In genomic region chr22:24424001-24424900, GRCh38 we compare ENCODE assay signal across 8 cellular contexts. TPM values are rescaled to one million over a fixed set of nuclear protein-coding genes. Genes with fewer than 3 reads are reported as not detected.
DNase-seq lines count a peak whose midpoint lies in the region; ATAC-seq, FAIRE-seq and TF ChIP-seq lines count a peak whose summit lies in the region.

No MANE protein-coding gene starts in this region.

- no peak for TF ChIP-seq POLR2A in endothelial cell of umbilical vein (IDR thresholded peaks at IDR 0.05; ENCODE audit: low read depth, low read length)

- POLR2A ChIA-PET in HEK293 (lab: Yijun Ruan, JAX) (no interaction called here), endothelial cell of umbilical vein (lab: Charles Lee) (no interaction called here)
- POLR2A ChIA-PET in activated CD4-positive, alpha-beta T cell treated with anti-CD3 and anti-CD28 coated beads, Interleukin-2, amount 10 ng/mL, durations not matched to agents 7 days and 5 days (lab: Charles Lee), result interaction anchor here (1.4 kb wide), 1 partner anchor 10 kb away, joined by 4 read pairs; no protein-coding TSS in a partner anchor

- H3K4me1 ChIP-seq in HEK293 (ENCODE audit: control insufficient read depth, insufficient read depth, low read length) (no peaks in the 10 kb centered on the region), endothelial cell of umbilical vein (ENCODE audit: control insufficient read depth, extremely low read depth, insufficient read depth, low read length) (peaks cover 28% of the 10 kb centered on the region), neural progenitor cell (peaks cover 22% of the 10 kb centered on the region), BE2C (peaks cover 27% of the 10 kb centered on the region)

- no peaks in the 10 kb centered on the region for H3K9me3 Mint-ChIP-seq in activated CD4-positive, alpha-beta T cell treated with anti-CD3 and anti-CD28 coated beads, Interleukin-2, amount 10 ng/mL, durations not matched to agents 7 days and 5 days
- no peaks in the 10 kb centered on the region for H3K9me3 Mint-ChIP-seq in neural progenitor cell

- peaks cover 8% of the 10 kb centered on the region for H3K27me3 Mint-ChIP-seq in activated CD4-positive, alpha-beta T cell treated with anti-CD3 and anti-CD28 coated beads, Interleukin-2, amount 10 ng/mL, durations not matched to agents 7 days and 5 days
- H3K27me3 Mint-ChIP-seq in neural progenitor cell (ENCODE audit: insufficient read depth, low read depth), result peaks cover 36% of the 10 kb centered on the region

- H3K9me3 ChIP-seq in HEK293 (ENCODE audit: control insufficient read depth, insufficient read depth, low read depth, low read length) (no peaks in the 10 kb centered on the region), endothelial cell of umbilical vein (replicated peaks; ENCODE audit: control insufficient read depth, insufficient read depth, low read length) (no peaks in the 10 kb centered on the region), neural progenitor cell (ENCODE audit: low read depth) (no peaks in the 10 kb centered on the region), BE2C (no peaks in the 10 kb centered on the region)

- dilution Hi-C loops in endothelial cell of umbilical vein (cut with MboI; ENCODE audit: extremely low pct_ligation_motif_present, low sequenced_read_pairs), result no loop called here

- ATAC-seq in HG03108 (IDR thresholded peaks at IDR 0.05; ENCODE audit: unreplicated experiment), result no peak

- H3K27ac ChIP-seq in HEK293 (ENCODE audit: extremely low read depth, low read depth, low read length), result 0 out of 2 replicates have a peak overlapping the region, but pooled peaks have one; percentile 9
- no peak overlapping the region for H3K27ac ChIP-seq in endothelial cell of umbilical vein (ENCODE audit: insufficient read depth, low read depth, low read length)
- no peak overlapping the region for H3K27ac ChIP-seq in neural progenitor cell

- intact Hi-C loops in endothelial cell of umbilical vein (cut with micrococcal nuclease), result no loop called here

- H3K4me2 ChIP-seq in endothelial cell of umbilical vein (ENCODE audit: insufficient read depth, low read length) (peak overlapping the region; percentile 57), neural progenitor cell (peak overlapping the region; percentile 95)

- no peak for TF ChIP-seq CTCF in HEK293 (tag by site-specific recombination; IDR thresholded peaks at IDR 0.05)
- no peak for TF ChIP-seq CTCF in endothelial cell of umbilical vein (IDR thresholded peaks at IDR 0.05; ENCODE audit: extremely low read depth in 1 of 2, insufficient read depth in 1 of 2, low read depth in 1 of 2, low read length in 2 of 2)
- TF ChIP-seq CTCF in neural progenitor cell (IDR thresholded peaks at IDR 0.05), result no peak
- TF ChIP-seq CTCF in BE2C (IDR thresholded peaks at IDR 0.05; ENCODE audit: low read depth, low read length), result no peak

- peak; percentile 31 for FAIRE-seq in endothelial cell of umbilical vein (lab: Jason Lieb, UNC)

- peaks cover 9% of the 10 kb centered on the region for H3K36me3 Mint-ChIP-seq in activated CD4-positive, alpha-beta T cell treated with anti-CD3 and anti-CD28 coated beads, Interleukin-2, amount 10 ng/mL, durations not matched to agents 7 days and 5 days (ENCODE audit: low read depth)
- H3K36me3 Mint-ChIP-seq in neural progenitor cell, result no peaks in the 10 kb centered on the region

- H3K79me2 ChIP-seq in endothelial cell of umbilical vein (ENCODE audit: control insufficient read depth, insufficient read depth, low read length) (no peaks in the 10 kb centered on the region), neural progenitor cell (ENCODE audit: low read depth) (no peaks in the 10 kb centered on the region)

- H3K9ac ChIP-seq in endothelial cell of umbilical vein (replicated peaks; ENCODE audit: extremely low read depth, insufficient read depth, low read length) (peak overlapping the region; percentile 42), neural progenitor cell (no peak overlapping the region)

- H3K9me1 ChIP-seq in endothelial cell of umbilical vein (replicated peaks; ENCODE audit: control insufficient read depth, extremely low read depth, insufficient read depth, low read length), result no peaks in the 10 kb centered on the region

- DNase-seq in activated CD4-positive, alpha-beta T cell treated with anti-CD3 and anti-CD28 coated beads, Interleukin-2, amount 10 ng/mL, durations not matched to agents 7 days and 5 days, result peak; percentile 43
- DNase-seq in endothelial cell of umbilical vein (ENCODE audit: low read depth, low spot score) (no peak), neural progenitor cell (ENCODE audit: low spot score) (peak; percentile 67), NCI-H1092 treated with DMSO at 0.1 percent for 48 hours (lab: John Stamatoyannopoulos, UW) (no peak), BE2C (no peak), AG20443 (ENCODE audit: low spot score) (no peak)

- CTCF ChIA-PET in HEK293 (lab: Yijun Ruan, JAX) (interaction anchor here (0.6 to 8.0 kb wide), 14 partner anchors 9 to 98 kb away, joined by 3 to 99 read pairs (median 4); no protein-coding TSS in a partner anchor), endothelial cell of umbilical vein (lab: Charles Lee) (interaction anchor here (0.7 to 7.7 kb wide), 23 partner anchors 9 to 105 kb away, joined by 3 to 64 read pairs (median 5); no protein-coding TSS in a partner anchor)
- CTCF ChIA-PET in activated CD4-positive, alpha-beta T cell treated with anti-CD3 and anti-CD28 coated beads, Interleukin-2, amount 10 ng/mL, durations not matched to agents 7 days and 5 days (lab: Charles Lee), result interaction anchor here (0.5 to 3.2 kb wide), 23 partner anchors 9 to 248 kb away, joined by 3 to 18 read pairs (median 4); no protein-coding TSS in a partner anchor

- H3F3A ChIP-seq in neural progenitor cell (ENCODE audit: low read depth), result peaks cover 8% of the 10 kb centered on the region

- no TSS peak for BruUV-seq in endothelial cell of umbilical vein (replicated peaks; lab: Mats Ljungman, UMichigan)

- H3K27me3 ChIP-seq in endothelial cell of umbilical vein (ENCODE audit: control insufficient read depth in 2 of 2, insufficient read depth in 2 of 2, low read length in 2 of 2) (no peaks in the 10 kb centered on the region), neural progenitor cell (peaks cover 53% of the 10 kb centered on the region), BE2C (no peaks in the 10 kb centered on the region)

- peak overlapping the region; percentile 62 for H3K4me3 Mint-ChIP-seq in activated CD4-positive, alpha-beta T cell treated with anti-CD3 and anti-CD28 coated beads, Interleukin-2, amount 10 ng/mL, durations not matched to agents 7 days and 5 days
- H3K4me3 Mint-ChIP-seq in neural progenitor cell, result peak overlapping the region; percentile 82

- H2AFZ ChIP-seq in endothelial cell of umbilical vein (ENCODE audit: low read depth, low read length), result peak overlapping the region; percentile 62
- peak overlapping the region; percentile 52 for H2AFZ ChIP-seq in neural progenitor cell (replicated peaks)

- H3K36me3 ChIP-seq in HEK293 (ENCODE audit: control insufficient read depth in 2 of 2, insufficient read depth in 1 of 2, low read length in 2 of 2) (no peaks in the 10 kb centered on the region), endothelial cell of umbilical vein (ENCODE audit: control insufficient read depth in 2 of 2, extremely low read depth in 1 of 2, insufficient read depth in 2 of 2, low read length in 2 of 2) (peaks cover 0 to 2% of the 10 kb centered on the region in 2 experiments), neural progenitor cell (no peaks in the 10 kb centered on the region), BE2C (no peaks in the 10 kb centered on the region; the same call in 1 of the 2 replicates)

- peak overlapping the region; percentile 57 for H3K27ac Mint-ChIP-seq in activated CD4-positive, alpha-beta T cell treated with anti-CD3 and anti-CD28 coated beads, Interleukin-2, amount 10 ng/mL, durations not matched to agents 7 days and 5 days
- H3K27ac Mint-ChIP-seq in neural progenitor cell, result no peak overlapping the region

- H4K20me1 ChIP-seq in endothelial cell of umbilical vein (replicated peaks; ENCODE audit: control insufficient read depth, extremely low read depth, insufficient read depth, low read length) (no peaks in the 10 kb centered on the region), neural progenitor cell (ENCODE audit: low read depth) (no peaks in the 10 kb centered on the region)

- H3K4me3 ChIP-seq in HEK293 (ENCODE audit: low read depth, low read length) (peak overlapping the region; percentile 57), endothelial cell of umbilical vein (replicated peaks in 1 of 3; ENCODE audit: insufficient read depth in 1 of 3, low read depth in 1 of 3, low read length in 3 of 3) (peak overlapping the region; percentile 10 to 82 (median 42)), neural progenitor cell (peak overlapping the region; percentile 56), BE2C (ENCODE audit: low read depth, low read length) (no peak overlapping the region)

- H3K4me1 Mint-ChIP-seq in activated CD4-positive, alpha-beta T cell treated with anti-CD3 and anti-CD28 coated beads, Interleukin-2, amount 10 ng/mL, durations not matched to agents 7 days and 5 days, result peaks cover 45% of the 10 kb centered on the region
- H3K4me1 Mint-ChIP-seq in neural progenitor cell, result peaks cover 26% of the 10 kb centered on the region

TF ChIP-seq in endothelial cell of umbilical vein, 7 proteins besides CTCF, POLR2A, EP300 and RAD21 (continues in another document):
- TF ChIP-seq, protein P1, sequence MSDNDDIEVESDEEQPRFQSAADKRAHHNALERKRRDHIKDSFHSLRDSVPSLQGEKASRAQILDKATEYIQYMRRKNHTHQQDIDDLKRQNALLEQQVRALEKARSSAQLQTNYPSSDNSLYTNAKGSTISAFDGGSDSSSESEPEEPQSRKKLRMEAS (IDR thresholded peaks at IDR 0.05; ENCODE audit: insufficient read depth, insufficient read length), result no peak
- TF ChIP-seq GATA2 (IDR thresholded peaks at IDR 0.05; ENCODE audit: insufficient read depth, insufficient read length, low read depth, low read length), result no peak
- no peak for TF ChIP-seq POLR2AphosphoS5 (IDR thresholded peaks at IDR 0.05; ENCODE audit: insufficient read depth, low read depth, low read length)
- TF ChIP-seq MYC (IDR thresholded peaks at IDR 0.05; ENCODE audit: low read depth, low read length), result no peak

RNA-seq across cellular contexts. Expression of gene ADORA2A, which starts 3.1 kb away (rescaled TPM):
- 10 to 100 TPM; 25.3 to 29.0 TPM for total RNA-seq in activated CD4-positive, alpha-beta T cell treated with anti-CD3 and anti-CD28 coated beads, Interleukin-2, amount 10 ng/mL, durations not matched to agents 7 days and 5 days
- 17.1 and 20.0 TPM in 2 replicates for total RNA-seq in endothelial cell of umbilical vein
- 33.1 and 45.3 TPM in 2 replicates for polyA plus RNA-seq in endothelial cell of umbilical vein
- 13.5 and 16.6 TPM in 2 replicates for polyA plus RNA-seq in endothelial cell of umbilical vein (2011; cell fraction: cytosol; rRNA removed)
- polyA plus RNA-seq in endothelial cell of umbilical vein (2011; cell fraction: nucleus; rRNA removed), result 14.3 and 15.7 TPM in 2 replicates
- polyA plus RNA-seq in endothelial cell of umbilical vein (2012), result 2.9 and 3.6 TPM in 2 replicates
- polyA minus RNA-seq in endothelial cell of umbilical vein, result 34.9 TPM in 2 replicates
- not detected for polyA minus RNA-seq in endothelial cell of umbilical vein (2011; cell fraction: cytosol; rRNA and poly(A)+ RNA removed)
- polyA minus RNA-seq in endothelial cell of umbilical vein (2011; cell fraction: nucleus; rRNA and poly(A)+ RNA removed), result 10.3 and 12.8 TPM in 2 replicates
- total RNA-seq in neural progenitor cell (ENCODE audit: low replicate concordance), result 0.51 and 5.8 TPM in 2 replicates
- 5.2 TPM for polyA plus RNA-seq in BE2C (2012; ENCODE audit: insufficient read depth, insufficient read length, low read depth)

Comparison
In these comparisons a context has a peak if more than half of its experiments do, and no peak if none do; other contexts are left out.
1. DNase-seq: peak in activated CD4-positive, alpha-beta T cell treated with anti-CD3 and anti-CD28 coated beads, Interleukin-2, amount 10 ng/mL, durations not matched to agents 7 days and 5 days (single experiment) and neural progenitor cell (single experiment); none in endothelial cell of umbilical vein (single experiment), NCI-H1092 treated with DMSO at 0.1 percent for 48 hours (single experiment), BE2C (single experiment) and AG20443 (single experiment).